Comparison of ENCODE assay signal across 22 cellular contexts in genomic region chr12:24415934-24416333, GRCh38.
"Had no signal": no experiment of that assay in that cellular context is flagged by ENCODE, and none has a peak within 500 bp of the region (broad histone marks: within the 10 kb centered on the region; RNA-seq: fewer than 3 reads in every experiment).

No MANE protein-coding gene starts in this region.

- H3K4me3 ChIP-seq: lower lobe of right lung, ovary, psoas muscle, right atrium auricular region, tibial artery had no signal

- H3K36me3 ChIP-seq: lower lobe of right lung, ovary, right atrium auricular region, tibial artery had no signal

- H3K9me3 ChIP-seq: lower lobe of right lung, ovary, psoas muscle, tibial artery had no signal

- H3K4me3 Mint-ChIP-seq: activated CD4-positive, alpha-beta T cell treated with anti-CD3 and anti-CD28 coated beads, Interleukin-2, amount 10 ng/mL, durations not matched to agents 7 days and 5 days; activated CD8-positive, alpha-beta memory T cell treated with anti-CD3 and anti-CD28 coated beads, Interleukin-2, amount 10 ng/mL, durations not matched to agents 7 days and 5 days; activated CD8-positive, alpha-beta T cell treated with anti-CD3 and anti-CD28 coated beads for 36 hours; activated T-helper 1 cell treated with anti-CD3 and anti-CD28 coated beads, Interleukin-12 subunit alpha, Interleukin-12 subunit beta, Interleukin-2, Interleukin-4 antibody, amounts not matched to agents 30 ng/mL and 10 ng/mL and 1 ng/mL, durations not matched to agents 14 hours and 24 hours and 36 hours; brain; natural killer cell; stimulated activated naive CD8-positive, alpha-beta T cell treated with anti-CD3 and anti-CD28 coated beads, Interleukin-15, amount 100 ng/mL, for 72 hours; T-helper 1 cell treated with Interleukin-12 subunit alpha and Interleukin-12 subunit beta and Interleukin-4 antibody, amounts not matched to agents 30 μg/mL and 1 μg/mL, for 36 hours had no signal

- H3K36me3 Mint-ChIP-seq: activated CD8-positive, alpha-beta memory T cell treated with anti-CD3 and anti-CD28 coated beads, Interleukin-2, amount 10 ng/mL, durations not matched to agents 7 days and 5 days; natural killer cell had no signal

- DNase-seq: activated CD4-positive, alpha-beta T cell treated with anti-CD3 and anti-CD28 coated beads, Interleukin-2, amount 10 ng/mL, durations not matched to agents 7 days and 5 days; activated CD4-positive, CD25-positive, alpha-beta regulatory T cell treated with anti-CD3 and anti-CD28 coated beads, Interleukin-2, amount 50 U/mL, for 72 hours; activated CD8-positive, alpha-beta memory T cell treated with anti-CD3 and anti-CD28 coated beads, Interleukin-2, amount 10 ng/mL, durations not matched to agents 7 days and 5 days; activated CD8-positive, alpha-beta T cell treated with anti-CD3 and anti-CD28 coated beads for 36 hours; activated gamma-delta T cell; activated naive CD4-positive, alpha-beta T cell treated with anti-CD3 and anti-CD28 coated beads, Interleukin-2, amount 50 U/mL, for 16 hours; aorta; effector CD4-positive, alpha-beta T cell; kidney; lower lobe of right lung; natural killer cell; ovary; psoas muscle; stimulated activated CD4-positive, alpha-beta T cell treated with anti-CD3 and anti-CD28 coated beads, Interleukin-4, amount 100 ng/mL, for 4 hours; stimulated activated naive CD8-positive, alpha-beta T cell treated with anti-CD3 and anti-CD28 coated beads, Interleukin-15, amount 100 ng/mL, for 72 hours; tibial artery had no signal

- H3K27ac Mint-ChIP-seq: activated CD4-positive, alpha-beta T cell treated with anti-CD3 and anti-CD28 coated beads, Interleukin-2, amount 10 ng/mL, durations not matched to agents 7 days and 5 days; activated CD8-positive, alpha-beta memory T cell treated with anti-CD3 and anti-CD28 coated beads, Interleukin-2, amount 10 ng/mL, durations not matched to agents 7 days and 5 days; activated CD8-positive, alpha-beta T cell treated with anti-CD3 and anti-CD28 coated beads for 36 hours; activated T-helper 1 cell treated with anti-CD3 and anti-CD28 coated beads, Interleukin-12 subunit alpha, Interleukin-12 subunit beta, Interleukin-2, Interleukin-4 antibody, amounts not matched to agents 30 ng/mL and 10 ng/mL and 1 ng/mL, durations not matched to agents 14 hours and 24 hours and 36 hours; brain; natural killer cell; stimulated activated naive CD8-positive, alpha-beta T cell treated with anti-CD3 and anti-CD28 coated beads, Interleukin-15, amount 100 ng/mL, for 72 hours; T-helper 1 cell treated with Interleukin-12 subunit alpha and Interleukin-12 subunit beta and Interleukin-4 antibody, amounts not matched to agents 30 μg/mL and 1 μg/mL, for 36 hours had no signal

- H3K4me1 ChIP-seq: lower lobe of right lung, psoas muscle, right atrium auricular region had no signal

- H3K27me3 ChIP-seq: ovary, right atrium auricular region, tibial artery had no signal

- ATAC-seq: activated CD8-positive, alpha-beta memory T cell treated with anti-CD3 and anti-CD28 coated beads, Interleukin-2, amount 10 ng/mL, durations not matched to agents 7 days and 5 days; activated CD8-positive, alpha-beta T cell treated with anti-CD3 and anti-CD28 coated beads for 36 hours; esophagus mucosa; left lobe of liver; lower lobe of right lung; natural killer cell; psoas muscle; stimulated activated naive CD8-positive, alpha-beta T cell treated with anti-CD3 and anti-CD28 coated beads, Interleukin-15, amount 100 ng/mL, for 72 hours had no signal

- H3K27ac ChIP-seq: lower lobe of right lung, ovary, psoas muscle, right atrium auricular region, tibial artery had no signal

- H3K9me3 Mint-ChIP-seq: activated CD4-positive, alpha-beta T cell treated with anti-CD3 and anti-CD28 coated beads, Interleukin-2, amount 10 ng/mL, durations not matched to agents 7 days and 5 days; activated T-helper 1 cell treated with anti-CD3 and anti-CD28 coated beads, Interleukin-12 subunit alpha, Interleukin-12 subunit beta, Interleukin-2, Interleukin-4 antibody, amounts not matched to agents 30 ng/mL and 10 ng/mL and 1 ng/mL, durations not matched to agents 14 hours and 24 hours and 36 hours; natural killer cell had no signal

- H3K27me3 Mint-ChIP-seq: activated CD8-positive, alpha-beta memory T cell treated with anti-CD3 and anti-CD28 coated beads, Interleukin-2, amount 10 ng/mL, durations not matched to agents 7 days and 5 days; stimulated activated naive CD8-positive, alpha-beta T cell treated with anti-CD3 and anti-CD28 coated beads, Interleukin-15, amount 100 ng/mL, for 72 hours had no signal

- H3K4me1 Mint-ChIP-seq: activated CD4-positive, alpha-beta T cell treated with anti-CD3 and anti-CD28 coated beads, Interleukin-2, amount 10 ng/mL, durations not matched to agents 7 days and 5 days; activated CD8-positive, alpha-beta memory T cell treated with anti-CD3 and anti-CD28 coated beads, Interleukin-2, amount 10 ng/mL, durations not matched to agents 7 days and 5 days; stimulated activated naive CD8-positive, alpha-beta T cell treated with anti-CD3 and anti-CD28 coated beads, Interleukin-15, amount 100 ng/mL, for 72 hours had no signal
